ENCODE assay signal across 1 cellular context in genomic region chr11:66617148-66617814, GRCh38.
TF ChIP-seq lines count a peak whose summit lies in the region.

No MANE protein-coding gene starts in this region.

TF ChIP-seq in HepG2, 621 proteins besides CTCF, POLR2A, EP300 and RAD21 (continued from another document and continues in another):
- TF ChIP-seq, protein P1, sequence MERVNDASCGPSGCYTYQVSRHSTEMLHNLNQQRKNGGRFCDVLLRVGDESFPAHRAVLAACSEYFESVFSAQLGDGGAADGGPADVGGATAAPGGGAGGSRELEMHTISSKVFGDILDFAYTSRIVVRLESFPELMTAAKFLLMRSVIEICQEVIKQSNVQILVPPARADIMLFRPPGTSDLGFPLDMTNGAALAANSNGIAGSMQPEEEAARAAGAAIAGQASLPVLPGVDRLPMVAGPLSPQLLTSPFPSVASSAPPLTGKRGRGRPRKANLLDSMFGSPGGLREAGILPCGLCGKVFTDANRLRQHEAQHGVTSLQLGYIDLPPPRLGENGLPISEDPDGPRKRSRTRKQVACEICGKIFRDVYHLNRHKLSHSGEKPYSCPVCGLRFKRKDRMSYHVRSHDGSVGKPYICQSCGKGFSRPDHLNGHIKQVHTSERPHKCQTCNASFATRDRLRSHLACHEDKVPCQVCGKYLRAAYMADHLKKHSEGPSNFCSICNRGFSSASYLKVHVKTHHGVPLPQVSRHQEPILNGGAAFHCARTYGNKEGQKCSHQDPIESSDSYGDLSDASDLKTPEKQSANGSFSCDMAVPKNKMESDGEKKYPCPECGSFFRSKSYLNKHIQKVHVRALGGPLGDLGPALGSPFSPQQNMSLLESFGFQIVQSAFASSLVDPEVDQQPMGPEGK (CRISPR knock-in tag; IDR thresholded peaks at IDR 0.05), result peak; percentile 1; the same call in 1 of the 2 replicates
- TF ChIP-seq REST (IDR thresholded peaks at IDR 0.05; ENCODE audit: borderline replicate concordance in 1 of 2, low read depth in 1 of 2, low read length in 2 of 2) (no peak), ZNF234 (CRISPR knock-in tag; conservative IDR thresholded peaks at IDR 0.05) (no peak), ZNF235 (CRISPR knock-in tag; IDR thresholded peaks at IDR 0.05; ENCODE audit: borderline replicate concordance) (no peak), ETV6 (CRISPR knock-in tag; conservative IDR thresholded peaks at IDR 0.05) (no peak), ZNF337 (CRISPR knock-in tag; IDR thresholded peaks at IDR 0.05; ENCODE audit: borderline replicate concordance, low read depth) (no peak), KLF13 (CRISPR knock-in tag; IDR thresholded peaks at IDR 0.05) (no peak), ZNF253 (CRISPR knock-in tag; IDR thresholded peaks at IDR 0.05; ENCODE audit: borderline replicate concordance) (0 out of 2 replicates have a peak, but pooled peaks have one; percentile 37), DZIP1 (CRISPR knock-in tag; IDR thresholded peaks at IDR 0.05) (no peak), ZBTB8A (CRISPR knock-in tag; IDR thresholded peaks at IDR 0.05; ENCODE audit: borderline replicate concordance, low read depth) (no peak), ZNF670 (CRISPR knock-in tag; IDR thresholded peaks at IDR 0.05; ENCODE audit: borderline replicate concordance) (no peak), ZNF713 (CRISPR knock-in tag; IDR thresholded peaks at IDR 0.05) (no peak), PHF5A (CRISPR knock-in tag; IDR thresholded peaks at IDR 0.05; ENCODE audit: low read depth, unreplicated experiment) (no peak), TGIF2 (CRISPR knock-in tag; IDR thresholded peaks at IDR 0.05) (no peak), SYNCRIP (IDR thresholded peaks at IDR 0.05; ENCODE audit: insufficient read depth, low read depth, low read length) (no peak), TEF (CRISPR knock-in tag; IDR thresholded peaks at IDR 0.05) (no peak), NFE2L1 (CRISPR knock-in tag; IDR thresholded peaks at IDR 0.05; ENCODE audit: borderline replicate concordance) (no peak), NFRKB (IDR thresholded peaks at IDR 0.05) (no peak), RBFOX2 (IDR thresholded peaks at IDR 0.05; ENCODE audit: low read depth, low read length) (no peak), NFYB (CRISPR knock-in tag; IDR thresholded peaks at IDR 0.05) (no peak), AKAP8 (CRISPR knock-in tag; IDR thresholded peaks at IDR 0.05) (no peak), ZBTB3 (CRISPR knock-in tag; IDR thresholded peaks at IDR 0.05; ENCODE audit: borderline replicate concordance, low read depth) (no peak), ATF3 (CRISPR knock-in tag; IDR thresholded peaks at IDR 0.05) (no peak), PHF8 (CRISPR knock-in tag; IDR thresholded peaks at IDR 0.05) (no peak), NR2F6 (IDR thresholded peaks at IDR 0.05) (no peak), NR2F6 (CRISPR knock-in tag; IDR thresholded peaks at IDR 0.05) (no peak), ZNF124 (CRISPR knock-in tag; IDR thresholded peaks at IDR 0.05) (no peak), KAT7 (CRISPR knock-in tag; IDR thresholded peaks at IDR 0.05; ENCODE audit: borderline replicate concordance) (no peak; the same call in 1 of the 2 replicates), SMARCE1 (IDR thresholded peaks at IDR 0.05; ENCODE audit: borderline replicate concordance) (no peak), ZBTB2 (CRISPR knock-in tag; IDR thresholded peaks at IDR 0.05; ENCODE audit: low read depth) (no peak), HMG20B (CRISPR knock-in tag; conservative IDR thresholded peaks at IDR 0.05) (no peak), HDAC1 (CRISPR knock-in tag; IDR thresholded peaks at IDR 0.05) (peak; percentile 19; the same call in 1 of the 2 replicates), TCF7 (IDR thresholded peaks at IDR 0.05; ENCODE audit: low read depth) (no peak), GATAD2A (CRISPR knock-in tag; IDR thresholded peaks at IDR 0.05) (no peak), NRL (CRISPR knock-in tag; IDR thresholded peaks at IDR 0.05; ENCODE audit: borderline replicate concordance) (no peak), ZNF441 (CRISPR knock-in tag; IDR thresholded peaks at IDR 0.05; ENCODE audit: borderline replicate concordance) (no peak), ZNF138 (CRISPR knock-in tag; IDR thresholded peaks at IDR 0.05; ENCODE audit: low read depth) (no peak), SMC3 (IDR thresholded peaks at IDR 0.05; ENCODE audit: low read length) (no peak), RFXANK (CRISPR knock-in tag; IDR thresholded peaks at IDR 0.05) (no peak), TRIM22 (IDR thresholded peaks at IDR 0.05) (no peak), REXO4 (CRISPR knock-in tag; IDR thresholded peaks at IDR 0.05; ENCODE audit: borderline replicate concordance) (peak; percentile 50; the same call in 1 of the 2 replicates), NONO (IDR thresholded peaks at IDR 0.05) (no peak), NONO (CRISPR knock-in tag; conservative IDR thresholded peaks at IDR 0.05) (no peak), SRSF4 (IDR thresholded peaks at IDR 0.05; ENCODE audit: low read depth, low read length, poor library complexity, severe bottlenecking) (no peak), BRCA1 (CRISPR knock-in tag; IDR thresholded peaks at IDR 0.05) (no peak), HNRNPL (IDR thresholded peaks at IDR 0.05; ENCODE audit: low read depth, low read length) (0 out of 2 replicates have a peak, but pooled peaks have one; percentile 11), THAP11 (CRISPR knock-in tag; IDR thresholded peaks at IDR 0.05) (no peak), CENPBD1 (CRISPR knock-in tag; IDR thresholded peaks at IDR 0.05; ENCODE audit: borderline replicate concordance, low read depth) (no peak), ZNF430 (CRISPR knock-in tag; IDR thresholded peaks at IDR 0.05) (no peak)
- TF ChIP-seq, protein P2, sequence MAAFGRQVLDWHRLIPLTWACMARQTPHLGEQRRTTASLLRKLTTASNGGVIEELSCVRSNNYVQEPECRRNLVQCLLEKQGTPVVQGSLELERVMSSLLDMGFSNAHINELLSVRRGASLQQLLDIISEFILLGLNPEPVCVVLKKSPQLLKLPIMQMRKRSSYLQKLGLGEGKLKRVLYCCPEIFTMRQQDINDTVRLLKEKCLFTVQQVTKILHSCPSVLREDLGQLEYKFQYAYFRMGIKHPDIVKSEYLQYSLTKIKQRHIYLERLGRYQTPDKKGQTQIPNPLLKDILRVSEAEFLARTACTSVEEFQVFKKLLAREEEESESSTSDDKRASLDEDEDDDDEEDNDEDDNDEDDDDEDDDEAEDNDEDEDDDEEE (CRISPR knock-in tag; IDR thresholded peaks at IDR 0.05), result no peak
- TF ChIP-seq, protein P3, sequence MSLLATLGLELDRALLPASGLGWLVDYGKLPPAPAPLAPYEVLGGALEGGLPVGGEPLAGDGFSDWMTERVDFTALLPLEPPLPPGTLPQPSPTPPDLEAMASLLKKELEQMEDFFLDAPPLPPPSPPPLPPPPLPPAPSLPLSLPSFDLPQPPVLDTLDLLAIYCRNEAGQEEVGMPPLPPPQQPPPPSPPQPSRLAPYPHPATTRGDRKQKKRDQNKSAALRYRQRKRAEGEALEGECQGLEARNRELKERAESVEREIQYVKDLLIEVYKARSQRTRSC (CRISPR knock-in tag; IDR thresholded peaks at IDR 0.05; ENCODE audit: low read depth), result no peak
- TF ChIP-seq, protein P4, sequence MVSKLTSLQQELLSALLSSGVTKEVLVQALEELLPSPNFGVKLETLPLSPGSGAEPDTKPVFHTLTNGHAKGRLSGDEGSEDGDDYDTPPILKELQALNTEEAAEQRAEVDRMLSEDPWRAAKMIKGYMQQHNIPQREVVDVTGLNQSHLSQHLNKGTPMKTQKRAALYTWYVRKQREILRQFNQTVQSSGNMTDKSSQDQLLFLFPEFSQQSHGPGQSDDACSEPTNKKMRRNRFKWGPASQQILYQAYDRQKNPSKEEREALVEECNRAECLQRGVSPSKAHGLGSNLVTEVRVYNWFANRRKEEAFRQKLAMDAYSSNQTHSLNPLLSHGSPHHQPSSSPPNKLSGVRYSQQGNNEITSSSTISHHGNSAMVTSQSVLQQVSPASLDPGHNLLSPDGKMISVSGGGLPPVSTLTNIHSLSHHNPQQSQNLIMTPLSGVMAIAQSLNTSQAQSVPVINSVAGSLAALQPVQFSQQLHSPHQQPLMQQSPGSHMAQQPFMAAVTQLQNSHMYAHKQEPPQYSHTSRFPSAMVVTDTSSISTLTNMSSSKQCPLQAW (CRISPR knock-in tag; IDR thresholded peaks at IDR 0.05), result no peak
